In the genomic region with DNA sequence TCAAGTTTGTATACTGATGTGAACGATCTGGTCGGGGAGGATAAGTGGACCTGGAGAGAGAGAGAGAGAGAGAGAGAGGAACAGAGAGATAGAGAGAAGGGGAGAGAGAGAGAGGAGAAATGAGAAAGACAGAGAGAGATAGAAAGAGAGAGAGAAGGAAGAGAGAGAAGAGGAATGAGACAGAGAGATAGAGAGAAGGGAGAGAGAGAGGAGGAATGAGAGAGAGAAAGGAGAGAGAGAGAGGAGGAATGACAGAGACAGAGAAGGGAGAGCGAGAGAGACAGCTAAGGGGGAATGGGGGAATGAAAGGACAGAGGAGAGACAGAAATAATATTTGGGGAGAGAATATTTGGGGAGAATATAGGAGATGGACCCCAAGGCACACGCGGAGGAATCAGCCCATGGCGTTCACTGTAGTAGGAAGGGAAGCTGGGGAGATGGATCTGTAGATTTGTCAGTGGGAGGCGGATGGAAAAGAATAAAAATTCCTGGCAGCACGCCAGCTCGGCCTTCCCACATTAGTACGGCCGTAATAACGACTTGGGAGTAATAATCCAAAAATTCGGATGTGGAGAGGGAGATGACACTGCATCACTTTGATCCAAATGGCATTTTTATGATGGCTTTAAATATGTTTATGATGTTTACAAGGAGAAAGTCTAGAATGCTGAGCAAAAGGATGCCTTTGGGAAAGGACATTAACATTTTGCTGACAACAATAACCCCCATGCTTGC, we compare ENCODE assay signal across 13 cellular contexts.
"Had no signal": no experiment of that assay in that cellular context is flagged by ENCODE, and none has a peak within 500 bp of the region (broad histone marks: within the 10 kb centered on the region; RNA-seq: fewer than 3 reads in every experiment).

No MANE protein-coding gene starts in this region.

- H3K9me3 ChIP-seq: gastrocnemius medialis, uterus had no signal

- ATAC-seq: activated CD4-positive, alpha-beta T cell treated with anti-CD3 and anti-CD28 coated beads for 36 hours; gastrocnemius medialis; left lung; stimulated activated naive CD8-positive, alpha-beta T cell treated with anti-CD3 and anti-CD28 coated beads, Interleukin-15, Interleukin-2, amounts not matched to agents 100 U/mL and 50 U/mL, for 24 hours had no signal

- H3K36me3 ChIP-seq: gastrocnemius medialis, left lung, tibial nerve, uterus had no signal

- H3K4me3 ChIP-seq: dorsolateral prefrontal cortex, gastrocnemius medialis, left lung, tibial nerve, uterus had no signal

- H3K27me3 ChIP-seq: tibial nerve, uterus had no signal

- H3K4me1 ChIP-seq: gastrocnemius medialis, left lung, tibial nerve, uterus had no signal

- H3K27ac ChIP-seq: dorsolateral prefrontal cortex, epithelial cell of prostate, gastrocnemius medialis, left lung, tibial nerve, uterus had no signal

- DNase-seq: activated CD4-positive, alpha-beta T cell treated with anti-CD3 and anti-CD28 coated beads for 36 hours; activated CD4-positive, alpha-beta T cell treated with anti-CD3 and anti-CD28 coated beads, Interleukin-2, amount 50 U/mL, for 48 hours; activated naive CD8-positive, alpha-beta T cell treated with anti-CD3 and anti-CD28 coated beads, Interleukin-2, amount 10 ng/mL, durations not matched to agents 7 days and 5 days; amygdala; dorsolateral prefrontal cortex; gastrocnemius medialis; kidney; left lung; stimulated activated CD4-positive, alpha-beta T cell treated with anti-CD3 and anti-CD28 coated beads, Interleukin-2, amount 100 ng/mL, for 24 hours; stimulated activated naive CD8-positive, alpha-beta T cell treated with anti-CD3 and anti-CD28 coated beads, Interleukin-15, Interleukin-2, amounts not matched to agents 100 U/mL and 50 U/mL, for 24 hours; uterus had no signal
